Comparison of ENCODE assay signal across 1 cellular context in the genomic region with DNA sequence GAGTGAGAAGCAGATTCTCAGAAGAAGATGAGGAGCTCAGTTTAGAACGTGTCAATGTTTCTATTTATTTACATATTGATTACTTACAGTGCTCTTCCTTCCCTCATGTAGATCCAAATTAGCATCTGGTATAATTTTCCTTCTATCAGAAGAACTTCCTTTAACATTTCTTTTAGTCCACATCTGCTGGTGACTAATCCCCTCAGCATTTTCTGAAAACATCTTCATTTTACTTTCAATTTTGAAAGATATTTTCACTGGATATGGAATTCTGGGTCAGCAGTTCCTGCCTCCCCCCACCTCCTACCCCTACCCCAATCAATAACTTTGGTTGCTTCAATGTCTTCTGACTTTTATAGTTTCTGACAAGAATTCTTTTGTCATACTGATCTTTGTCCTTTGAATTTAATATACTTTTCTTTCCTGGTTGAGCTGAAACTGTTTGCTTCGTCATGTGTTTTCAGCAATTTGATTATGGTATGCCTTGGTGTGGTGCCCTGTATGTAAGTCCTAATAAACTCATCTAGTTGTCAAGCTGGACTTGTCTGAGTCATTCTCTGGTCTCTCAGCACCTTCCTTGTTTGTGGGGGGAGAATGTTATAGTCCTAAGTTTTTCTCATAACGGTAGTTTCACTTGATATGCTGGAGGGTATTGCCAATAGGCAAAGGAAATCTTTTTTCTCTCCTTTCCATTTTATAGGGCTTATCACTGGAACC.
TF ChIP-seq lines count a peak whose summit lies in the region.

No MANE protein-coding gene starts in this region.

TF ChIP-seq in GM23338, 12 proteins besides CTCF, POLR2A, EP300 and RAD21 (continued from another document):
- TF ChIP-seq, protein P1, sequence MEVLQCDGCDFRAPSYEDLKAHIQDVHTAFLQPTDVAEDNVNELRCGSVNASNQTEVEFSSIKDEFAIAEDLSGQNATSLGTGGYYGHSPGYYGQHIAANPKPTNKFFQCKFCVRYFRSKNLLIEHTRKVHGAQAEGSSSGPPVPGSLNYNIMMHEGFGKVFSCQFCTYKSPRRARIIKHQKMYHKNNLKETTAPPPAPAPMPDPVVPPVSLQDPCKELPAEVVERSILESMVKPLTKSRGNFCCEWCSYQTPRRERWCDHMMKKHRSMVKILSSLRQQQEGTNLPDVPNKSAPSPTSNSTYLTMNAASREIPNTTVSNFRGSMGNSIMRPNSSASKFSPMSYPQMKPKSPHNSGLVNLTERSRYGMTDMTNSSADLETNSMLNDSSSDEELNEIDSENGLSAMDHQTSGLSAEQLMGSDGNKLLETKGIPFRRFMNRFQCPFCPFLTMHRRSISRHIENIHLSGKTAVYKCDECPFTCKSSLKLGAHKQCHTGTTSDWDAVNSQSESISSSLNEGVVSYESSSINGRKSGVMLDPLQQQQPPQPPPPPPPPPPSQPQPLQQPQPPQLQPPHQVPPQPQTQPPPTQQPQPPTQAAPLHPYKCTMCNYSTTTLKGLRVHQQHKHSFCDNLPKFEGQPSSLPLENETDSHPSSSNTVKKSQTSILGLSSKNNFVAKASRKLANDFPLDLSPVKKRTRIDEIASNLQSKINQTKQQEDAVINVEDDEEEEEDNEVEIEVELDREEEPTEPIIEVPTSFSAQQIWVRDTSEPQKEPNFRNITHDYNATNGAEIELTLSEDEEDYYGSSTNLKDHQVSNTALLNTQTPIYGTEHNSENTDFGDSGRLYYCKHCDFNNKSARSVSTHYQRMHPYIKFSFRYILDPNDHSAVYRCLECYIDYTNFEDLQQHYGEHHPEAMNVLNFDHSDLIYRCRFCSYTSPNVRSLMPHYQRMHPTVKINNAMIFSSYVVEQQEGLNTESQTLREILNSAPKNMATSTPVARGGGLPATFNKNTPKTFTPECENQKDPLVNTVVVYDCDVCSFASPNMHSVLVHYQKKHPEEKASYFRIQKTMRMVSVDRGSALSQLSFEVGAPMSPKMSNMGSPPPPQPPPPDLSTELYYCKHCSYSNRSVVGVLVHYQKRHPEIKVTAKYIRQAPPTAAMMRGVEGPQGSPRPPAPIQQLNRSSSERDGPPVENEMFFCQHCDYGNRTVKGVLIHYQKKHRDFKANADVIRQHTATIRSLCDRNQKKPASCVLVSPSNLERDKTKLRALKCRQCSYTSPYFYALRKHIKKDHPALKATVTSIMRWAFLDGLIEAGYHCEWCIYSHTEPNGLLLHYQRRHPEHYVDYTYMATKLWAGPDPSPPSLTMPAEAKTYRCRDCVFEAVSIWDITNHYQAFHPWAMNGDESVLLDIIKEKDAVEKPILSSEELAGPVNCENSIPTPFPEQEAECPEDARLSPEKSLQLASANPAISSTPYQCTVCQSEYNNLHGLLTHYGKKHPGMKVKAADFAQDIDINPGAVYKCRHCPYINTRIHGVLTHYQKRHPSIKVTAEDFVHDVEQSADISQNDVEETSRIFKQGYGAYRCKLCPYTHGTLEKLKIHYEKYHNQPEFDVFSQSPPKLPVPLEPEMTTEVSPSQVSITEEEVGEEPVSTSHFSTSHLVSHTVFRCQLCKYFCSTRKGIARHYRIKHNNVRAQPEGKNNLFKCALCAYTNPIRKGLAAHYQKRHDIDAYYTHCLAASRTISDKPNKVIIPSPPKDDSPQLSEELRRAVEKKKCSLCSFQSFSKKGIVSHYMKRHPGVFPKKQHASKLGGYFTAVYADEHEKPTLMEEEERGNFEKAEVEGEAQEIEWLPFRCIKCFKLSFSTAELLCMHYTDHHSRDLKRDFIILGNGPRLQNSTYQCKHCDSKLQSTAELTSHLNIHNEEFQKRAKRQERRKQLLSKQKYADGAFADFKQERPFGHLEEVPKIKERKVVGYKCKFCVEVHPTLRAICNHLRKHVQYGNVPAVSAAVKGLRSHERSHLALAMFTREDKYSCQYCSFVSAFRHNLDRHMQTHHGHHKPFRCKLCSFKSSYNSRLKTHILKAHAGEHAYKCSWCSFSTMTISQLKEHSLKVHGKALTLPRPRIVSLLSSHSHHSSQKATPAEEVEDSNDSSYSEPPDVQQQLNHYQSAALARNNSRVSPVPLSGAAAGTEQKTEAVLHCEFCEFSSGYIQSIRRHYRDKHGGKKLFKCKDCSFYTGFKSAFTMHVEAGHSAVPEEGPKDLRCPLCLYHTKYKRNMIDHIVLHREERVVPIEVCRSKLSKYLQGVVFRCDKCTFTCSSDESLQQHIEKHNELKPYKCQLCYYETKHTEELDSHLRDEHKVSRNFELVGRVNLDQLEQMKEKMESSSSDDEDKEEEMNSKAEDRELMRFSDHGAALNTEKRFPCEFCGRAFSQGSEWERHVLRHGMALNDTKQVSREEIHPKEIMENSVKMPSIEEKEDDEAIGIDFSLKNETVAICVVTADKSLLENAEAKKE (CRISPR knock-in tag; IDR thresholded peaks at IDR 0.05) = no peak
- TF ChIP-seq EZH2 (IDR thresholded peaks at IDR 0.05; ENCODE audit: low read depth, unreplicated experiment) (no peak), CREB1 (CRISPR knock-in tag; IDR thresholded peaks at IDR 0.05; ENCODE audit: low read depth) (no peak)
